In genomic region chr6:119444642-119445557, GRCh38 we compare ENCODE assay signal across 8 cellular contexts.
DNase-seq lines count a peak whose midpoint lies in the region; ATAC-seq and TF ChIP-seq lines count a peak whose summit lies in the region.
"Had no signal": no experiment of that assay in that cellular context is flagged by ENCODE, and none has a peak within 500 bp of the region (broad histone marks: within the 10 kb centered on the region; RNA-seq: fewer than 3 reads in every experiment).

No MANE protein-coding gene starts in this region.

- no peaks in the 10 kb centered on the region for H3K36me3 ChIP-seq in osteoblast (ENCODE audit: insufficient read depth, low read length)

- no peak overlapping the region for H3K27ac ChIP-seq in osteoblast (ENCODE audit: low read depth, low read length)

- H3K27me3 ChIP-seq in osteoblast (ENCODE audit: insufficient read depth, low read length), result no peaks in the 10 kb centered on the region

- H4K20me1 ChIP-seq in osteoblast (ENCODE audit: insufficient read depth, low read length), result no peaks in the 10 kb centered on the region

- peaks cover 27% of the 10 kb centered on the region for H3K4me1 ChIP-seq in osteoblast (ENCODE audit: insufficient read depth, low read length)

- no peak overlapping the region for H2AFZ ChIP-seq in osteoblast (ENCODE audit: low read length)

- no peak overlapping the region for H3K4me3 ChIP-seq in osteoblast (ENCODE audit: insufficient read depth, low read length)

- ATAC-seq in GM19025 (IDR thresholded peaks at IDR 0.05; ENCODE audit: low read depth, unreplicated experiment), result peak; percentile 33
- peak; percentile 72 for ATAC-seq in HG02610 (IDR thresholded peaks at IDR 0.05; ENCODE audit: unreplicated experiment)
- peak; percentile 68 for ATAC-seq in HG03571 (IDR thresholded peaks at IDR 0.05; ENCODE audit: unreplicated experiment)

- no peak for TF ChIP-seq CTCF in osteoblast (IDR thresholded peaks at IDR 0.05; ENCODE audit: extremely low read depth, low read depth, low read length)

- H3K4me2 ChIP-seq in osteoblast (ENCODE audit: insufficient read depth, low read length), result no peak overlapping the region

- DNase-seq in osteoblast (ENCODE audit: insufficient read length, low spot score, missing footprints) (peak; percentile 77), DMS79 (lab: John Stamatoyannopoulos, UW) (no peak), NCI-H524 treated with DMSO at 0.1 percent for 48 hours (lab: John Stamatoyannopoulos, UW) (no peak), KG1 (lab: John Stamatoyannopoulos, UW) (no peak)
- DNase-seq: activated naive CD4-positive, alpha-beta T cell treated with anti-CD3 and anti-CD28 coated beads, Interleukin-2, amount 50 U/mL, for 16 hours had no signal

- no peaks in the 10 kb centered on the region for H3K9me3 ChIP-seq in osteoblast (ENCODE audit: low read depth, low read length)

- no peaks in the 10 kb centered on the region for H3K79me2 ChIP-seq in osteoblast (ENCODE audit: insufficient read depth, low read length)
